ENCODE assay signal across 16 cellular contexts in genomic region chr1:160307455-160307854, GRCh38. TPM values are rescaled to one million over a fixed set of nuclear protein-coding genes. Genes with fewer than 3 reads are reported as not detected.
DNase-seq lines count a peak whose midpoint lies in the region; ATAC-seq and TF ChIP-seq lines count a peak whose summit lies in the region.
"Had no signal": no experiment of that assay in that cellular context is flagged by ENCODE, and none has a peak within 500 bp of the region (broad histone marks: within the 10 kb centered on the region; RNA-seq: fewer than 3 reads in every experiment).

No MANE protein-coding gene starts in this region.

- H3K36me3 ChIP-seq in Peyer's patch = peaks cover 0 to 100% (median 8%) of the 10 kb centered on the region in 3 donors
- H3K36me3 ChIP-seq in trophoblast cell (ENCODE audit: control insufficient read depth in 1 of 2, insufficient read depth in 2 of 2, low read length in 2 of 2) = peaks cover 36 to 56% of the 10 kb centered on the region in 2 experiments

- no peak overlapping the region for H2BK20ac ChIP-seq in H9 (ENCODE audit: low read depth, low read length, poor library complexity, severe bottlenecking)

- no CpG with 5 or more reads among the region's 4 CpGs for WGBS in H9 (ENCODE audit: extremely low coverage, insufficient read length, low lambda C conversion rate)
- no CpG with 5 or more reads among the region's 4 CpGs for WGBS in trophoblast cell (ENCODE audit: extremely low coverage, insufficient coverage, insufficient read length)

- peak overlapping the region; percentile 17 to 60; a peak in 4 of 5 replicates for H3K4me3 Mint-ChIP-seq in H9
- H3K4me3 Mint-ChIP-seq in naive B cell = peak overlapping the region in 1 of 8 donors; percentile 49
- no peak overlapping the region for H3K4me3 Mint-ChIP-seq in type B pancreatic cell

- ATAC-seq in left ventricle myocardium superior = peak; percentile 79
- ATAC-seq in naive B cell (ENCODE audit: low read depth in 2 of 2) = peak; percentile 94 to 99
- ATAC-seq in HG03196 (IDR thresholded peaks at IDR 0.05; ENCODE audit: unreplicated experiment) = no peak
- ATAC-seq: sciatic nerve had no signal

- H4K12ac ChIP-seq in trophoblast cell (ENCODE audit: low read depth, low read length) = no peak overlapping the region

- no peak overlapping the region for H3K18ac ChIP-seq in H9 (ENCODE audit: insufficient read length, low read depth, low read length)
- H3K18ac ChIP-seq in trophoblast cell (ENCODE audit: low read length) = no peak overlapping the region

- no peak for TF ChIP-seq POLR2A in Peyer's patch (IDR thresholded peaks at IDR 0.05)

- H3K79me2 ChIP-seq in H9 (ENCODE audit: insufficient read depth, low read length) (no peaks in the 10 kb centered on the region), trophoblast cell (ENCODE audit: control insufficient read depth, insufficient read depth, low read length, poor library complexity) (no peaks in the 10 kb centered on the region)

- H2AFZ ChIP-seq in H9 (ENCODE audit: low read length) (no peak overlapping the region), trophoblast cell (ENCODE audit: insufficient read depth, low read length, poor library complexity) (no peak overlapping the region)

- H3K23ac ChIP-seq in H9 (ENCODE audit: insufficient read length, low read depth, low read length) = no peak overlapping the region
- H3K23ac ChIP-seq in trophoblast cell (ENCODE audit: low read length) = no peak overlapping the region

- H3K27me3 ChIP-seq in H9 (ENCODE audit: insufficient read depth, low read length) (no peaks in the 10 kb centered on the region), Peyer's patch (no peaks in the 10 kb centered on the region), trophoblast cell (ENCODE audit: insufficient read depth, low read length) (no peaks in the 10 kb centered on the region)
- H3K27me3 ChIP-seq: cardiac muscle cell had no signal

- H3K79me1 ChIP-seq in H9 (ENCODE audit: insufficient read depth, low read depth, low read length, poor library complexity, severe bottlenecking) (no peaks in the 10 kb centered on the region), trophoblast cell (ENCODE audit: low read length) (no peaks in the 10 kb centered on the region)

- H3T11ph ChIP-seq in H9 (ENCODE audit: low read length) = no peak overlapping the region

- no peak overlapping the region for H4K5ac ChIP-seq in H9 (ENCODE audit: insufficient read length, low read depth, low read length)

- DNase-seq in H9 = peak; percentile 86
- DNase-seq in Peyer's patch = peak in 2 of 3 donors; percentile 64 to 74
- DNase-seq in left ventricle myocardium superior = no peak
- DNase-seq in naive B cell = peak; percentile 30
- no peak for DNase-seq in type B pancreatic cell (ENCODE audit: extremely low spot score, unreplicated experiment)
- no peak for DNase-seq in trophoblast cell
- no peak for DNase-seq in OCI-M2 (lab: John Stamatoyannopoulos, UW; ENCODE audit: unreplicated experiment)
- DNase-seq: activated CD4-positive, alpha-beta T cell treated with anti-CD3 and anti-CD28 coated beads, Interleukin-2, amount 50 U/mL, for 4 hours; GF-D8; NCI-H1436; NCI-H524 had no signal

- H3K4me1 ChIP-seq in H9 (ENCODE audit: insufficient read depth, low read length) (peaks cover 10% of the 10 kb centered on the region), Peyer's patch (no peaks in the 10 kb centered on the region), trophoblast cell (ENCODE audit: control insufficient read depth in 1 of 2, insufficient read depth in 2 of 2, low read length in 2 of 2) (no peaks in the 10 kb centered on the region)

- H3K4me2 ChIP-seq in H9 (ENCODE audit: insufficient read depth, insufficient read length, low read length) (peak overlapping the region; percentile 15), trophoblast cell (ENCODE audit: low read length) (no peak overlapping the region)

- H3K27me3 Mint-ChIP-seq in H9 (ENCODE audit: low read depth) (no peaks in the 10 kb centered on the region), naive B cell (no peaks in the 10 kb centered on the region), type B pancreatic cell (no peaks in the 10 kb centered on the region)

- H3K9me3 Mint-ChIP-seq in H9 = no peaks in the 10 kb centered on the region
- no peaks in the 10 kb centered on the region for H3K9me3 Mint-ChIP-seq in naive B cell
- H3K9me3 Mint-ChIP-seq in type B pancreatic cell = no peaks in the 10 kb centered on the region

- intact Hi-C loops in left ventricle myocardium superior (cut with micrococcal nuclease) = no loop called here

- H2AK5ac ChIP-seq in H9 (ENCODE audit: insufficient read length, low read length) (no peak overlapping the region), trophoblast cell (ENCODE audit: low read length) (no peak overlapping the region)

- H3K9ac ChIP-seq in H9 (ENCODE audit: extremely low read depth, insufficient read length, low read length) (no peak overlapping the region), trophoblast cell (ENCODE audit: low read length) (no peak overlapping the region)

- H3K14ac ChIP-seq in H9 (ENCODE audit: insufficient read depth, low read length) (no peak overlapping the region), trophoblast cell (ENCODE audit: low read length) (no peak overlapping the region)

- H2BK120ac ChIP-seq in H9 (ENCODE audit: low read depth, low read length, poor library complexity, severe bottlenecking) = no peak overlapping the region
- H2BK120ac ChIP-seq in trophoblast cell (ENCODE audit: insufficient read depth, low read length, poor library complexity) = no peak overlapping the region

- H4K8ac ChIP-seq in H9 (replicated peaks; ENCODE audit: insufficient read length, low read depth, low read length) (no peak overlapping the region), trophoblast cell (ENCODE audit: low read depth, low read length) (no peak overlapping the region)

- H3K27ac Mint-ChIP-seq in H9 (peak overlapping the region in 2 of 3 experiments; percentile 81 to 94; a peak in 4 of 7 replicates), naive B cell (peak overlapping the region in 4 of 6 donors; percentile 33 to 91 (median 53)), type B pancreatic cell (no peak overlapping the region)

- no peak overlapping the region for H3K4me3 ChIP-seq in Peyer's patch
- no peak overlapping the region for H3K4me3 ChIP-seq in trophoblast cell (ENCODE audit: low read depth, low read length)
- H3K4me3 ChIP-seq: cardiac muscle cell had no signal

- peaks cover 29 to 35% of the 10 kb centered on the region in 2 experiments for H3K4me1 Mint-ChIP-seq in H9
- peaks cover 6 to 17% (median 11%) of the 10 kb centered on the region in 3 donors for H3K4me1 Mint-ChIP-seq in naive B cell
- no peaks in the 10 kb centered on the region for H3K4me1 Mint-ChIP-seq in type B pancreatic cell (ENCODE audit: unreplicated experiment)

- peaks cover 2% of the 10 kb centered on the region for H4K20me1 ChIP-seq in H9 (ENCODE audit: control insufficient read depth, insufficient read depth, insufficient read length)

- H3K23me2 ChIP-seq in H9 (ENCODE audit: insufficient read length, low read depth, low read length, poor library complexity, severe bottlenecking) = no peaks in the 10 kb centered on the region

- TF ChIP-seq CTCF in H9 (conservative IDR thresholded peaks at IDR 0.05) = no peak
- TF ChIP-seq CTCF in Peyer's patch (IDR thresholded peaks at IDR 0.05) = no peak
- no peak for TF ChIP-seq CTCF in type B pancreatic cell (conservative IDR thresholded peaks at IDR 0.05)

- H2BK15ac ChIP-seq in H9 (ENCODE audit: low read depth, low read length) = no peak overlapping the region

- H2BK12ac ChIP-seq in H9 (ENCODE audit: insufficient read length, low read depth, low read length) = no peak overlapping the region
- H2BK12ac ChIP-seq in trophoblast cell (ENCODE audit: low read length) = no peak overlapping the region

- H3K36me3 Mint-ChIP-seq in H9 (ENCODE audit: insufficient read depth in 1 of 3, low read depth in 3 of 3) = peaks cover 46 to 79% (median 79%) of the 10 kb centered on the region in 3 experiments
- peaks cover 35 to 36% of the 10 kb centered on the region in 2 donors for H3K36me3 Mint-ChIP-seq in naive B cell
- H3K36me3 Mint-ChIP-seq in type B pancreatic cell = peaks cover 30% of the 10 kb centered on the region

- H3K27ac ChIP-seq in H9 (ENCODE audit: insufficient read length, low read depth, low read length) (no peak overlapping the region), Peyer's patch (peak overlapping the region in 2 of 4 donors; percentile 26 to 37), trophoblast cell (ENCODE audit: low read depth, low read length) (no peak overlapping the region)
- H3K27ac ChIP-seq: cardiac muscle cell had no signal

- H3K9me3 ChIP-seq in H9 (ENCODE audit: control insufficient read depth, low read depth, low read length) (no peaks in the 10 kb centered on the region), Peyer's patch (no peaks in the 10 kb centered on the region), trophoblast cell (ENCODE audit: insufficient read depth, low read depth, low read length) (no peaks in the 10 kb centered on the region)

- H3K56ac ChIP-seq in H9 (ENCODE audit: insufficient read length, low read depth, low read length) = no peak overlapping the region

- H3K4ac ChIP-seq in H9 (ENCODE audit: low read depth, low read length) = no peak overlapping the region
- H3K4ac ChIP-seq in trophoblast cell (ENCODE audit: low read depth, low read length) = no peak overlapping the region

- H4K91ac ChIP-seq in H9 (ENCODE audit: insufficient read length, low read depth, low read length) = no peak overlapping the region
- H4K91ac ChIP-seq in trophoblast cell (ENCODE audit: low read depth, low read length) = no peak overlapping the region

- H2BK5ac ChIP-seq in H9 (ENCODE audit: insufficient read length, low read length) (no peak overlapping the region), trophoblast cell (ENCODE audit: low read depth, low read length, poor library complexity) (no peak overlapping the region)

RNA-seq across cellular contexts. Expression of gene PEX19, which starts 22.5 kb away (rescaled TPM):
- total RNA-seq in H9 (2021) = 86.8 and 92.7 TPM in 2 replicates
- total RNA-seq in Peyer's patch = 10 to 100 TPM; 25.4 to 45.6 (median 40.2) TPM
- 96.2 TPM for total RNA-seq in left ventricle myocardium superior
- 100 to 1,000 TPM in 1 of 6 donors, 10 to 100 TPM in 5; 49.2 to 108 (median 57.9) TPM for polyA plus RNA-seq in naive B cell (ENCODE audit: low read depth in 6 of 6)
- total RNA-seq in type B pancreatic cell (ENCODE audit: low replicate concordance) = 50.4 and 66.9 TPM in 2 replicates
- polyA plus RNA-seq in trophoblast cell (2013) = 26.3 and 26.6 TPM in 2 replicates

RNA-seq across cellular contexts. Expression of gene COPA, which starts 35.6 kb away (rescaled TPM):
- total RNA-seq in H9 (2021) (118 TPM in 2 replicates), Peyer's patch (100 to 1,000 TPM; 109 to 173 (median 138) TPM), left ventricle myocardium superior (93.0 TPM), type B pancreatic cell (ENCODE audit: low replicate concordance) (174 and 226 TPM in 2 replicates)
- polyA plus RNA-seq in naive B cell (ENCODE audit: low read depth in 6 of 6) = 100 to 1,000 TPM; 107 to 130 (median 119) TPM
- 176 and 178 TPM in 2 replicates for polyA plus RNA-seq in trophoblast cell (2013)

RNA-seq across cellular contexts. Expression of gene NCSTN, which starts 35.7 kb away (rescaled TPM):
- total RNA-seq in H9 (2021) = 67.8 and 69.3 TPM in 2 replicates
- 100 to 1,000 TPM in 3 of 4 donors, 10 to 100 TPM in 1; 34.7 to 173 (median 158) TPM for total RNA-seq in Peyer's patch
- total RNA-seq in left ventricle myocardium superior = 60.7 TPM
- polyA plus RNA-seq in naive B cell (ENCODE audit: low read depth in 6 of 6) = 100 to 1,000 TPM in 1 of 6 donors, 10 to 100 TPM in 5; 81.1 to 182 (median 89.3) TPM
- 103 and 104 TPM in 2 replicates for total RNA-seq in type B pancreatic cell (ENCODE audit: low replicate concordance)
- polyA plus RNA-seq in trophoblast cell (2013) = 106 and 117 TPM in 2 replicates

RNA-seq across cellular contexts. Expression of gene DCAF8, which starts 45.1 kb away (rescaled TPM):
- 96.7 and 106 TPM in 2 replicates for total RNA-seq in H9 (2021)
- total RNA-seq in Peyer's patch = 100 to 1,000 TPM; 121 to 359 (median 202) TPM
- total RNA-seq in left ventricle myocardium superior = 145 TPM
- 10 to 100 TPM; 39.1 to 61.5 (median 54.3) TPM for polyA plus RNA-seq in naive B cell (ENCODE audit: low read depth in 6 of 6)
- total RNA-seq in type B pancreatic cell (ENCODE audit: low replicate concordance) = 127 and 154 TPM in 2 replicates
- 65.4 and 69.8 TPM in 2 replicates for polyA plus RNA-seq in trophoblast cell (2013)

RNA-seq across cellular contexts. Expression of gene NHLH1, which starts 59.4 kb away (rescaled TPM):
- 1.3 and 1.5 TPM in 2 replicates for total RNA-seq in H9 (2021)
- under 1 TPM in 1 of 4 donors, not detected in 3; 0.80 TPM for total RNA-seq in Peyer's patch
- total RNA-seq in left ventricle myocardium superior = not detected
- not detected for polyA plus RNA-seq in naive B cell (ENCODE audit: low read depth in 6 of 6)
- total RNA-seq in type B pancreatic cell (ENCODE audit: low replicate concordance) = 0.48 and 2.2 TPM in 2 replicates
- 0.51 and 0.62 TPM in 2 replicates for polyA plus RNA-seq in trophoblast cell (2013)
- total RNA-seq: fibroblast of villous mesenchyme, LHCN-M2, sciatic nerve had no signal
- polyA plus RNA-seq: cardiac muscle cell had no signal

Comparison
In these comparisons a context has a peak if more than half of its experiments do, and no peak if none do; other contexts are left out.
1. DNase-seq: peak in H9 (single experiment), Peyer's patch (2 of 3) and naive B cell (single experiment); none in left ventricle myocardium superior (single experiment), type B pancreatic cell (single experiment), trophoblast cell (0 of 2) and OCI-M2 (single experiment).